ENCODE assay signal across 18 cellular contexts in the genomic region with DNA sequence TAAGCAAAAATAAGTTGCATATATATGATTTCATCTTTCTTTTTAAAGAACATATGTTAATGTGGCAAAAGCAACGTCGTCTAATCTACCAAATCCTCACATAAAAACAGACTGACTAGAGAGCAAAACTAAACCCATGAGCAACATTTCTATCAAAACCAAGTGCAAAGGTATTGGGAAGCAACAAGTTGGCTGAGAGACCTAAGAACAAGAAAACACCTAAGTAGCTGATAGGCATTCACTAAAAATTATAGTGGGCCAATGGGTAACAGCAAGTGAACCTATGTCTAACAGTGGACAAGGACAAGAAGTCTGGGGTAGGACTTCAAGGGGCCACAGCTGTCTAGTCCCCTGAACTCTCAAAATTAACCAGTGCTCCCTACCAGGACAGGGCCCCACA.
A peak's percentile ranks its signal among the peaks of the same experiment; 100 is the strongest.
DNase-seq lines count a peak whose midpoint lies in the region; ATAC-seq and TF ChIP-seq lines count a peak whose summit lies in the region.
"Had no signal": no experiment of that assay in that cellular context is flagged by ENCODE, and none has a peak within 500 bp of the region (broad histone marks: within the 10 kb centered on the region; RNA-seq: fewer than 3 reads in every experiment).

No MANE protein-coding gene starts in this region.

- no peaks in the 10 kb centered on the region for H3K9me3 Mint-ChIP-seq in natural killer cell treated with Interleukin-12 subunit alpha and Interleukin-12 subunit beta and Interleukin-15 and Interleukin-18, amount 100 ng/mL, for 72 hours
- no peaks in the 10 kb centered on the region for H3K9me3 Mint-ChIP-seq in natural killer cell
- no peaks in the 10 kb centered on the region for H3K9me3 Mint-ChIP-seq in memory B cell

- H3K27ac Mint-ChIP-seq in natural killer cell treated with Interleukin-12 subunit alpha and Interleukin-12 subunit beta and Interleukin-15 and Interleukin-18, amount 100 ng/mL, for 72 hours = peak overlapping the region in 1 of 2 donors; percentile 24
- no peak overlapping the region for H3K27ac Mint-ChIP-seq in natural killer cell
- H3K27ac Mint-ChIP-seq in memory B cell = peak overlapping the region; percentile 31

- no peaks in the 10 kb centered on the region for H3K9me3 ChIP-seq in OCI-LY3 (ENCODE audit: insufficient read depth, low read length)
- H3K9me3 ChIP-seq: Peyer's patch had no signal

- H4K20me1 ChIP-seq in OCI-LY3 (ENCODE audit: insufficient read depth, low read length) = no peaks in the 10 kb centered on the region

- no peaks in the 10 kb centered on the region for H3K27me3 ChIP-seq in OCI-LY3 (ENCODE audit: low read depth, low read length)
- H3K27me3 ChIP-seq: Peyer's patch had no signal

- H3K4me1 ChIP-seq in OCI-LY3 (ENCODE audit: low read length) = peaks cover 11% of the 10 kb centered on the region

- intact Hi-C loops in natural killer cell (cut with micrococcal nuclease) = no loop called here
- intact Hi-C loops in lower leg skin (cut with DNase I; ENCODE audit: low total_unique reads) = no loop called here

- WGBS in lower leg skin, 2 donors = 96% methylated on average over 2 of the region's 2 CpGs

- H3K27ac ChIP-seq in OCI-LY3 (ENCODE audit: low read length) = no peak overlapping the region
- H3K27ac ChIP-seq: GM23248, Peyer's patch had no signal

- peak overlapping the region; percentile 1 for H3K4me3 Mint-ChIP-seq in natural killer cell treated with Interleukin-12 subunit alpha and Interleukin-12 subunit beta and Interleukin-15 and Interleukin-18, amount 100 ng/mL, for 72 hours
- H3K4me3 Mint-ChIP-seq in natural killer cell (no peak overlapping the region), memory B cell (peak overlapping the region; percentile 18)

- H3K4me3 ChIP-seq in OCI-LY3 (ENCODE audit: low read length) (no peak overlapping the region), lower leg skin (ENCODE audit: low read depth, poor library complexity, severe bottlenecking) (no peak overlapping the region)
- H3K4me3 ChIP-seq: GM23248, Peyer's patch had no signal

- no peaks in the 10 kb centered on the region for H3K36me3 Mint-ChIP-seq in natural killer cell treated with Interleukin-12 subunit alpha and Interleukin-12 subunit beta and Interleukin-15 and Interleukin-18, amount 100 ng/mL, for 72 hours
- H3K36me3 Mint-ChIP-seq in natural killer cell (no peaks in the 10 kb centered on the region), memory B cell (peaks cover 2% of the 10 kb centered on the region)

- ATAC-seq in natural killer cell treated with Interleukin-12 subunit alpha and Interleukin-12 subunit beta and Interleukin-15 and Interleukin-18, amount 100 ng/mL, for 72 hours = no peak
- ATAC-seq in natural killer cell (no peak), memory B cell (ENCODE audit: low read depth) (no peak), HG02981 (IDR thresholded peaks at IDR 0.05; ENCODE audit: unreplicated experiment) (no peak)

- H3K9ac ChIP-seq in OCI-LY3 (ENCODE audit: low read length) = no peak overlapping the region
- H3K9ac ChIP-seq: GM23248 had no signal

- H2AFZ ChIP-seq in OCI-LY3 (ENCODE audit: low read depth, low read length) = no peak overlapping the region
- H2AFZ ChIP-seq: GM23248 had no signal

- 0 out of 2 replicates have a peak, but pooled peaks cover 3% of the 10 kb centered on the region for H3K79me2 ChIP-seq in OCI-LY3 (ENCODE audit: low read length)

- TF ChIP-seq CTCF in natural killer cell (IDR thresholded peaks at IDR 0.05) (no peak), OCI-LY3 (IDR thresholded peaks at IDR 0.05; ENCODE audit: low read depth, low read length) (no peak), lower leg skin (IDR thresholded peaks at IDR 0.05) (no peak)

- H3K36me3 ChIP-seq in OCI-LY3 (replicated peaks; ENCODE audit: low read depth, low read length) = no peaks in the 10 kb centered on the region
- H3K36me3 ChIP-seq: Peyer's patch had no signal

- peaks cover 10 to 13% of the 10 kb centered on the region in 2 donors for H3K4me1 Mint-ChIP-seq in natural killer cell treated with Interleukin-12 subunit alpha and Interleukin-12 subunit beta and Interleukin-15 and Interleukin-18, amount 100 ng/mL, for 72 hours (ENCODE audit: low read depth in 2 of 2)
- peaks cover 7 to 23% of the 10 kb centered on the region in 2 donors for H3K4me1 Mint-ChIP-seq in natural killer cell
- peaks cover 8% of the 10 kb centered on the region for H3K4me1 Mint-ChIP-seq in memory B cell

- no peak for DNase-seq in natural killer cell treated with Interleukin-12 subunit alpha and Interleukin-12 subunit beta and Interleukin-15 and Interleukin-18, amount 100 ng/mL, for 72 hours (ENCODE audit: low spot score)
- DNase-seq in natural killer cell = no peak
- no peak for DNase-seq in memory B cell (ENCODE audit: low spot score in 2 of 2)
- no peak for DNase-seq in lower leg skin (ENCODE audit: low spot score in 2 of 2)
- DNase-seq in activated CD4-positive, CD25-positive, alpha-beta regulatory T cell (lab: John Stamatoyannopoulos, UW) = no peak
- DNase-seq: ACHN, C1 segment of cervical spinal cord, GM23248, HCEC 1CT, Kasumi-1, MM.1S, NCI-H1092, NCI-H1436 treated with DMSO at 0.1 percent for 48 hours, NCI-H2029, NCI-H69, Peyer's patch had no signal

- no peak for TF ChIP-seq POLR2A in lower leg skin (IDR thresholded peaks at IDR 0.05)

- no peaks in the 10 kb centered on the region for H3K27me3 Mint-ChIP-seq in natural killer cell treated with Interleukin-12 subunit alpha and Interleukin-12 subunit beta and Interleukin-15 and Interleukin-18, amount 100 ng/mL, for 72 hours
- H3K27me3 Mint-ChIP-seq in natural killer cell (ENCODE audit: low read depth in 2 of 2) = no peaks in the 10 kb centered on the region
- H3K27me3 Mint-ChIP-seq in memory B cell = no peaks in the 10 kb centered on the region

- peak overlapping the region; percentile 45 for H3K4me2 ChIP-seq in OCI-LY3 (ENCODE audit: low read length)
